26 cellular contexts compared by ENCODE assay signal in genomic region chr9:129701054-129701453, GRCh38. TPM values are rescaled to one million over a fixed set of nuclear protein-coding genes. Genes with fewer than 3 reads are reported as not detected.
"Had no signal": no experiment of that assay in that cellular context is flagged by ENCODE, and none has a peak within 500 bp of the region (broad histone marks: within the 10 kb centered on the region; RNA-seq: fewer than 3 reads in every experiment).

No MANE protein-coding gene starts in this region.

- H3K9me3 Mint-ChIP-seq: activated CD4-positive, alpha-beta memory T cell treated with anti-CD3 and anti-CD28 coated beads for 36 hours; activated CD4-positive, alpha-beta T cell treated with anti-CD3 and anti-CD28 coated beads, Interleukin-2, amount 10 ng/mL, durations not matched to agents 7 days and 5 days; activated naive CD4-positive, alpha-beta T cell treated with anti-CD3 and anti-CD28 coated beads, Interleukin-2, amount 10 ng/mL, durations not matched to agents 7 days and 5 days; activated naive CD8-positive, alpha-beta T cell treated with anti-CD3 and anti-CD28 coated beads for 36 hours; activated T-helper 17 cell treated with anti-CD3 and anti-CD28 coated beads, Interleukin-2, amount 50 U/mL, for 72 hours had no signal

- H3K4me2 ChIP-seq: SK-N-SH had no signal

- H3K9me3 ChIP-seq: SK-N-SH had no signal

- DNase-seq: activated CD4-positive, alpha-beta memory T cell treated with anti-CD3 and anti-CD28 coated beads for 36 hours; activated CD4-positive, alpha-beta T cell treated with anti-CD3 and anti-CD28 coated beads, Interleukin-2, amount 10 ng/mL, durations not matched to agents 7 days and 5 days; activated CD4-positive, CD25-positive, alpha-beta regulatory T cell; activated gamma-delta T cell treated with Interleukin-2 at 50 U/mL for 16 hours; activated naive CD4-positive, alpha-beta T cell treated with anti-CD3 and anti-CD28 coated beads, Interleukin-2, amount 10 ng/mL, durations not matched to agents 7 days and 5 days; activated naive CD8-positive, alpha-beta T cell treated with anti-CD3 and anti-CD28 coated beads for 36 hours; activated T-cell treated with anti-CD3 and anti-CD28 coated beads for 4 hours; activated T-cell treated with anti-CD3 and anti-CD28 coated beads, Interleukin-2, amount 50 U/mL, for 48 hours; central memory CD4-positive, alpha-beta T cell; MM.1S; NCI-H1105; NCI-H1436 treated with DMSO at 0.1 percent for 48 hours; NCI-H187; NCI-H2081; NCI-H510A treated with DMSO at 0.1 percent for 48 hours; NCI-H69; NK-92 treated with Interleukin-12 subunit alpha and Interleukin-12 subunit beta, amount 100 ng/mL, for 24 hours; OCI-M1; RPMI8226; SK-N-SH; T-helper 1 cell had no signal

- H3K4me3 Mint-ChIP-seq: activated CD4-positive, alpha-beta memory T cell treated with anti-CD3 and anti-CD28 coated beads for 36 hours; activated CD4-positive, alpha-beta T cell treated with anti-CD3 and anti-CD28 coated beads, Interleukin-2, amount 10 ng/mL, durations not matched to agents 7 days and 5 days; activated naive CD4-positive, alpha-beta T cell treated with anti-CD3 and anti-CD28 coated beads, Interleukin-2, amount 10 ng/mL, durations not matched to agents 7 days and 5 days; activated naive CD8-positive, alpha-beta T cell treated with anti-CD3 and anti-CD28 coated beads for 36 hours; activated T-helper 17 cell treated with anti-CD3 and anti-CD28 coated beads, Interleukin-2, amount 50 U/mL, for 72 hours had no signal

- H3K9me2 ChIP-seq: SK-N-SH had no signal

- H3K36me3 Mint-ChIP-seq: activated CD4-positive, alpha-beta memory T cell treated with anti-CD3 and anti-CD28 coated beads for 36 hours; activated naive CD8-positive, alpha-beta T cell treated with anti-CD3 and anti-CD28 coated beads for 36 hours had no signal

- H3K9ac ChIP-seq: SK-N-SH had no signal

- ATAC-seq: activated T-helper 17 cell treated with anti-CD3 and anti-CD28 coated beads, Interleukin-2, amount 50 U/mL, for 72 hours; Panc1; Right ventricle myocardium inferior had no signal

- H3K27ac ChIP-seq: VCaP had no signal

- H3K4me1 Mint-ChIP-seq: activated T-helper 17 cell treated with anti-CD3 and anti-CD28 coated beads, Interleukin-2, amount 50 U/mL, for 72 hours had no signal

- H3K27ac Mint-ChIP-seq: activated CD4-positive, alpha-beta memory T cell treated with anti-CD3 and anti-CD28 coated beads for 36 hours; activated CD4-positive, alpha-beta T cell treated with anti-CD3 and anti-CD28 coated beads, Interleukin-2, amount 10 ng/mL, durations not matched to agents 7 days and 5 days; activated naive CD4-positive, alpha-beta T cell treated with anti-CD3 and anti-CD28 coated beads, Interleukin-2, amount 10 ng/mL, durations not matched to agents 7 days and 5 days; activated naive CD8-positive, alpha-beta T cell treated with anti-CD3 and anti-CD28 coated beads for 36 hours; activated T-helper 17 cell treated with anti-CD3 and anti-CD28 coated beads, Interleukin-2, amount 50 U/mL, for 72 hours had no signal

RNA-seq across cellular contexts. Expression of gene PTGES, which starts 51.8 kb away (rescaled TPM):
- total RNA-seq: activated CD4-positive, alpha-beta memory T cell treated with anti-CD3 and anti-CD28 coated beads for 36 hours; activated CD4-positive, alpha-beta T cell treated with anti-CD3 and anti-CD28 coated beads, Interleukin-2, amount 10 ng/mL, durations not matched to agents 7 days and 5 days; activated CD8-positive, alpha-beta memory T cell treated with anti-CD3 and anti-CD28 coated beads for 36 hours; activated T-helper 17 cell treated with anti-CD3 and anti-CD28 coated beads, Interleukin-2, amount 50 U/mL, for 72 hours had no signal
